10 cellular contexts compared by ENCODE assay signal in the genomic region with DNA sequence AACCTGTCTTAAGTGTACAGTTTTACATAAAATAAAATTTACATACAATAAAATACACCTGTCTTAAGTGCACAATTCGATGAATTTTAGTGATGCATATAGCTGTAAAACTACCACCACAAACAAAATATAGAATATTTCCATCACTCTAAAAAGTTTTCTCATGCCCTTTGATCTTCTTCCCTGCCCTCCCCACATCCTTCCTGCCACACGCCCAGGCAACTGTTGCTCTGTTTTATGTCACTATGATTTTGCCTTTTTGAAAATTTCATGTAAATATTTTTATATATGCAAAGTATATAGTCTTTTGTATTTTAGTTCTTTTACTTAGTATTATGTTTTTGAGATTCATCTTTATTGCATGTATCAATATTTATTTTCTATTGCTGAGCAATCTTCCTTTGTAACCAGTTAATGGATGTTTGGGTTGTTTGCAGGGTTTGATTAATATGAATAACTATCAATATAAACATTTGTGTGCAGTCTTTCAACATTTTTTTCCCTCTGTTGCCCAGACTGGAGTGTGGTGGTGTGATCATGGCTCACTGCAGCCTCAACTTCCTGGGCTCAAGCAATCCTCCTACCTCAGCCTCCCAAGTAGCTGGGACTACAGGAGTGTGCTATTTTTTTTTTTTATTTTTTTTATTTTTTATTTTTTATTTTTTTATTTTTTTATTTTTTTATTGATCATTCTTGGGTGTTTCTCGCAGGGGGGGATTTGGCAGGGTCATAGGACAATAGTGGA. TPM values are rescaled to one million over a fixed set of nuclear protein-coding genes. Genes with fewer than 3 reads are reported as not detected.
DNase-seq lines count a peak whose midpoint lies in the region; ATAC-seq and TF ChIP-seq lines count a peak whose summit lies in the region.
"Had no signal": no experiment of that assay in that cellular context is flagged by ENCODE, and none has a peak within 500 bp of the region (broad histone marks: within the 10 kb centered on the region; RNA-seq: fewer than 3 reads in every experiment).

No MANE protein-coding gene starts in this region.

- DNase-seq in NAMALWA (ENCODE audit: low spot score) (peak; percentile 47), DMS79 treated with DMSO at 0.1 percent for 48 hours (lab: John Stamatoyannopoulos, UW) (no peak), GM13977 (ENCODE audit: low spot score) (no peak), UCSD-AML1 (lab: John Stamatoyannopoulos, UW; ENCODE audit: unreplicated experiment) (no peak)
- peak; percentile 36 for DNase-seq in activated CD4-positive, alpha-beta T cell treated with anti-CD3 and anti-CD28 coated beads for 1 hour
- DNase-seq in activated naive CD8-positive, alpha-beta T cell treated with anti-CD3 and anti-CD28 coated beads for 36 hours = peak; percentile 50
- DNase-seq in stimulated activated effector memory CD8-positive, alpha-beta T cell treated with anti-CD3 and anti-CD28 coated beads, Interleukin-12 subunit alpha, Interleukin-12 subunit beta, amount 100 ng/mL, for 72 hours (ENCODE audit: low spot score in 2 of 2) = no peak
- DNase-seq: activated B cell treated with CpG ODN at 0.5 μM for 24 hours, NCI-H1092 treated with DMSO at 0.1 percent for 48 hours, stomach had no signal

- ATAC-seq in stimulated activated effector memory CD8-positive, alpha-beta T cell treated with anti-CD3 and anti-CD28 coated beads, Interleukin-12 subunit alpha, Interleukin-12 subunit beta, amount 100 ng/mL, for 72 hours = peak; percentile 36

- no peak for TF ChIP-seq CTCF in GM13977 (IDR thresholded peaks at IDR 0.05; ENCODE audit: extremely low read depth, insufficient read depth, missing control alignments)

- peaks cover 10% of the 10 kb centered on the region for H3K36me3 Mint-ChIP-seq in activated naive CD8-positive, alpha-beta T cell treated with anti-CD3 and anti-CD28 coated beads for 36 hours
- H3K36me3 Mint-ChIP-seq in stimulated activated effector memory CD8-positive, alpha-beta T cell treated with anti-CD3 and anti-CD28 coated beads, Interleukin-12 subunit alpha, Interleukin-12 subunit beta, amount 100 ng/mL, for 72 hours = no peaks in the 10 kb centered on the region

- peaks cover 27% of the 10 kb centered on the region for H3K4me1 Mint-ChIP-seq in activated naive CD8-positive, alpha-beta T cell treated with anti-CD3 and anti-CD28 coated beads for 36 hours
- peaks cover 18% of the 10 kb centered on the region for H3K4me1 Mint-ChIP-seq in stimulated activated effector memory CD8-positive, alpha-beta T cell treated with anti-CD3 and anti-CD28 coated beads, Interleukin-12 subunit alpha, Interleukin-12 subunit beta, amount 100 ng/mL, for 72 hours

- peak overlapping the region; percentile 43 for H3K4me3 Mint-ChIP-seq in activated naive CD8-positive, alpha-beta T cell treated with anti-CD3 and anti-CD28 coated beads for 36 hours
- H3K4me3 Mint-ChIP-seq in stimulated activated effector memory CD8-positive, alpha-beta T cell treated with anti-CD3 and anti-CD28 coated beads, Interleukin-12 subunit alpha, Interleukin-12 subunit beta, amount 100 ng/mL, for 72 hours = no peak overlapping the region
- H3K4me3 Mint-ChIP-seq: activated B cell treated with CpG ODN at 0.5 μM for 24 hours had no signal

- in situ Hi-C loops in GM13977 (cut with MboI; ENCODE audit: low pct_unique_long_range_greater_than_20kb, low sequenced_read_pairs, unreplicated experiment) = no loop called here

- H3K9me3 Mint-ChIP-seq in activated naive CD8-positive, alpha-beta T cell treated with anti-CD3 and anti-CD28 coated beads for 36 hours = peaks cover 2% of the 10 kb centered on the region
- no peaks in the 10 kb centered on the region for H3K9me3 Mint-ChIP-seq in stimulated activated effector memory CD8-positive, alpha-beta T cell treated with anti-CD3 and anti-CD28 coated beads, Interleukin-12 subunit alpha, Interleukin-12 subunit beta, amount 100 ng/mL, for 72 hours
- H3K9me3 Mint-ChIP-seq: activated B cell treated with CpG ODN at 0.5 μM for 24 hours had no signal

- peak overlapping the region; percentile 63 for H3K27ac Mint-ChIP-seq in activated naive CD8-positive, alpha-beta T cell treated with anti-CD3 and anti-CD28 coated beads for 36 hours
- H3K27ac Mint-ChIP-seq in stimulated activated effector memory CD8-positive, alpha-beta T cell treated with anti-CD3 and anti-CD28 coated beads, Interleukin-12 subunit alpha, Interleukin-12 subunit beta, amount 100 ng/mL, for 72 hours = no peak overlapping the region
- H3K27ac Mint-ChIP-seq: activated B cell treated with CpG ODN at 0.5 μM for 24 hours had no signal

- no peaks in the 10 kb centered on the region for H3K27me3 Mint-ChIP-seq in activated naive CD8-positive, alpha-beta T cell treated with anti-CD3 and anti-CD28 coated beads for 36 hours
- H3K27me3 Mint-ChIP-seq: activated B cell treated with CpG ODN at 0.5 μM for 24 hours had no signal

RNA-seq across cellular contexts. Expression of a gene that starts 23.7 kb away (rescaled TPM):
- total RNA-seq in activated naive CD8-positive, alpha-beta T cell treated with anti-CD3 and anti-CD28 coated beads for 36 hours = 10 to 100 TPM; 35.6 to 43.2 TPM

Comparison
In these comparisons a context has a peak if more than half of its experiments do, and no peak if none do; other contexts are left out.
1. DNase-seq: peak in NAMALWA (single experiment), activated CD4-positive, alpha-beta T cell treated with anti-CD3 and anti-CD28 coated beads for 1 hour (single experiment) and activated naive CD8-positive, alpha-beta T cell treated with anti-CD3 and anti-CD28 coated beads for 36 hours (single experiment); none in stimulated activated effector memory CD8-positive, alpha-beta T cell treated with anti-CD3 and anti-CD28 coated beads, Interleukin-12 subunit alpha, Interleukin-12 subunit beta, amount 100 ng/mL, for 72 hours (0 of 2), DMS79 treated with DMSO at 0.1 percent for 48 hours (single experiment), GM13977 (single experiment) and UCSD-AML1 (single experiment).